In the genomic region with DNA sequence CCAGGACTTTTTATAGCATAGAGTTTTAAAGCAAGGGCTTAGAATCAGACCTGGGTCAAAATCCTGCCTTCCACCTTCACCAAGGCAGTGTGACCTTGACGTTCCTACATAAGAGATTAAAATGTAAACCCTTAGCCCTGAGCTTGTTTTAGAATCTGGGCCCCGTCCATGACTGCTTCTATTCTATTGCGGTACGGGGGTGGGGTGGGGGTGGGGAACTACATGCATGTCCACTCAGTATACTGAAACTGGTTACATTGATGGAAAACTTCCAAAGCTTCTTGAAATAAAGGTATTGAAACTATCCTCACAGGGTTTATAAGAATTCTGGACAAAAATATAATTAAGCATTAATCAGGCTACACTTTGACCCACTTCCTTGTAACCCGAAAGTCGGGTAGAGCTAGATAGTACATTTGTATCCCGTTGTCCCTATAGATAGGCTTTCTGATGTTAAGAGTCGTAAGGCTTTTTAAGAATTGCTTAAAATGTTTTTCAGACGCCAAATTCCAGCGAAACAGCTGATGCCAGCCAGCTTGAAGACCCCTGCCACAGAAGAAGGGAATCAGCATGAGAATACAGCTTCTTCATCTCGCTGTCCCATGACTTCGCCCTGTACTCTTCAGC, we compare ENCODE assay signal across 8 cellular contexts. TPM values are rescaled to one million over a fixed set of nuclear protein-coding genes. Genes with fewer than 3 reads are reported as not detected.
DNase-seq lines count a peak whose midpoint lies in the region; ATAC-seq, FAIRE-seq and TF ChIP-seq lines count a peak whose summit lies in the region.

No MANE protein-coding gene starts in this region.

- POLR2A ChIA-PET in CD4-positive, alpha-beta T cell (lab: Charles Lee), result interaction anchor here (1.0 to 3.4 kb wide), 6 partner anchors 9 to 196 kb away, joined by 3 to 35 read pairs (median 4); no protein-coding TSS in a partner anchor

- H3K4me1 ChIP-seq in adipocyte (ENCODE audit: control insufficient read depth, insufficient read depth, low read length) (peaks cover 8% of the 10 kb centered on the region), left lung (peaks cover 0 to 14% of the 10 kb centered on the region in 2 donors)

- CTCF ChIA-PET in CD4-positive, alpha-beta T cell (lab: Charles Lee), result interaction anchor here (0.8 to 1.6 kb wide), 3 partner anchors 59 to 115 kb away, joined by 3 read pairs; no protein-coding TSS in a partner anchor

- H3K4me3 ChIP-seq in adipocyte (ENCODE audit: low read length), result peak overlapping the region; percentile 96
- H3K4me3 ChIP-seq in left lung, result peak overlapping the region; percentile 59 to 92

- H3K9me3 ChIP-seq in CD4-positive, alpha-beta T cell (ENCODE audit: control insufficient read depth, low read length), result no peaks in the 10 kb centered on the region
- H3K9me3 ChIP-seq in adipocyte (ENCODE audit: control insufficient read depth, low read length), result no peaks in the 10 kb centered on the region
- no peaks in the 10 kb centered on the region for H3K9me3 ChIP-seq in left lung

- no peak for TF ChIP-seq CTCF in CD4-positive, alpha-beta T cell (IDR thresholded peaks at IDR 0.05)
- TF ChIP-seq CTCF in HFFc6 (IDR thresholded peaks at IDR 0.05), result no peak
- TF ChIP-seq CTCF in left lung (IDR thresholded peaks at IDR 0.05), result no peak
- no peak for TF ChIP-seq CTCF in type B pancreatic cell (conservative IDR thresholded peaks at IDR 0.05)

- TF ChIP-seq POLR2A in GM12891 (IDR thresholded peaks at IDR 0.05; ENCODE audit: low read depth, low read length), result no peak

- intact Hi-C loops in CD4-positive, alpha-beta T cell (cut with DNase I, micrococcal nuclease), result loop anchor here (2.0 to 5.0 kb wide), 3 partner anchors 25 to 240 kb away; partner anchors contain the start of gene OLA1 (in 1 of the 2)
- intact Hi-C loops in left lung (cut with DNase I), result no loop called here

- peak overlapping the region; percentile 75 for H3K27ac ChIP-seq in CD4-positive, alpha-beta T cell (ENCODE audit: low read depth, low read length)
- H3K27ac ChIP-seq in left lung, result peak overlapping the region; percentile 61 to 82

- peak overlapping the region; percentile 94 for H3K4me3 Mint-ChIP-seq in CD4-positive, alpha-beta T cell
- peak overlapping the region; percentile 94 for H3K4me3 Mint-ChIP-seq in HFFc6
- peak overlapping the region; percentile 96 for H3K4me3 Mint-ChIP-seq in type B pancreatic cell

- peak overlapping the region; percentile 95 for H3K27ac Mint-ChIP-seq in CD4-positive, alpha-beta T cell
- H3K27ac Mint-ChIP-seq in HFFc6 (peak overlapping the region; percentile 90), type B pancreatic cell (peak overlapping the region; percentile 92)

- H3K4me1 Mint-ChIP-seq in CD4-positive, alpha-beta T cell (ENCODE audit: low read depth), result peaks cover 84% of the 10 kb centered on the region
- H3K4me1 Mint-ChIP-seq in HFFc6 (ENCODE audit: low read depth) (peaks cover 18% of the 10 kb centered on the region), type B pancreatic cell (ENCODE audit: unreplicated experiment) (peaks cover 4% of the 10 kb centered on the region)

- H3K9me3 Mint-ChIP-seq in CD4-positive, alpha-beta T cell, result no peaks in the 10 kb centered on the region
- no peaks in the 10 kb centered on the region for H3K9me3 Mint-ChIP-seq in HFFc6
- peaks cover 5% of the 10 kb centered on the region for H3K9me3 Mint-ChIP-seq in type B pancreatic cell

- no peaks in the 10 kb centered on the region for H3K27me3 Mint-ChIP-seq in CD4-positive, alpha-beta T cell
- H3K27me3 Mint-ChIP-seq in HFFc6 (ENCODE audit: insufficient read depth), result no peaks in the 10 kb centered on the region
- H3K27me3 Mint-ChIP-seq in type B pancreatic cell, result peaks cover 20% of the 10 kb centered on the region

- H3K36me3 Mint-ChIP-seq in CD4-positive, alpha-beta T cell (ENCODE audit: low read depth), result peaks cover 13% of the 10 kb centered on the region
- H3K36me3 Mint-ChIP-seq in HFFc6 (ENCODE audit: low read depth) (no peaks in the 10 kb centered on the region), type B pancreatic cell (no peaks in the 10 kb centered on the region)

- H3K36me3 ChIP-seq in adipocyte (ENCODE audit: control insufficient read depth, insufficient read depth, low read length, severe bottlenecking), result no peaks in the 10 kb centered on the region
- no peaks in the 10 kb centered on the region for H3K36me3 ChIP-seq in left lung

- no peaks in the 10 kb centered on the region for H3K27me3 ChIP-seq in CD4-positive, alpha-beta T cell (ENCODE audit: control insufficient read depth, insufficient read depth, low read length)
- H3K27me3 ChIP-seq in adipocyte (replicated peaks; ENCODE audit: control insufficient read depth, insufficient read depth, low read length) (no peaks in the 10 kb centered on the region), left lung (no peaks in the 10 kb centered on the region)

- no peak for ATAC-seq in CD4-positive, alpha-beta T cell (ENCODE audit: poor library complexity)
- ATAC-seq in left lung, result no peak

- FAIRE-seq in GM12891 (lab: Jason Lieb, UNC), result no peak

- no peak for DNase-seq in CD4-positive, alpha-beta T cell
- DNase-seq in HFFc6 (no peak), adipocyte (ENCODE audit: low read depth) (peak; percentile 24), left lung (no peak), type B pancreatic cell (ENCODE audit: extremely low spot score, unreplicated experiment) (no peak), GM12891 (ENCODE audit: insufficient read length, low spot score) (no peak), SIG-M5 (lab: John Stamatoyannopoulos, UW) (no peak), NCI-H146 (lab: John Stamatoyannopoulos, UW) (no peak)

- peak overlapping the region; percentile 85 for H3K9ac ChIP-seq in adipocyte (ENCODE audit: low read length)

TF ChIP-seq in GM12891, 5 proteins besides CTCF, POLR2A, EP300 and RAD21:
- TF ChIP-seq POLR2AphosphoS5 (IDR thresholded peaks at IDR 0.05; ENCODE audit: low read depth, low read length) (no peak), PAX5 (IDR thresholded peaks at IDR 0.05; ENCODE audit: insufficient read depth, low read length, severe bottlenecking) (no peak)

RNA-seq across cellular contexts. Expression of gene GPR155, which starts 0.8 kb away (rescaled TPM):
- total RNA-seq in CD4-positive, alpha-beta T cell, result 1 to 10 TPM; 8.3 to 9.0 TPM
- 1 to 10 TPM; 3.2 to 8.3 (median 4.4) TPM for total RNA-seq in HFFc6 (2021; fragmentation: NEBNext Ultra II Directional; extraction: Animal tissue kit (Norgen Biotek cat#: 25700))
- total RNA-seq in left lung (1 to 10 TPM; 3.6 to 6.9 TPM), type B pancreatic cell (ENCODE audit: low replicate concordance) (1.6 and 6.2 TPM in 2 replicates)
- polyA plus RNA-seq in GM12891 (2012; ENCODE audit: low read depth, missing spikeins), result 0.55 TPM

Comparison
In these comparisons a context has a peak if more than half of its experiments do, and no peak if none do; other contexts are left out.
1. intact Hi-C loops: an anchor here in CD4-positive, alpha-beta T cell (2.0 to 5.0 kb wide); none called in left lung.